Comparison of ENCODE assay signal across 8 cellular contexts in the genomic region with DNA sequence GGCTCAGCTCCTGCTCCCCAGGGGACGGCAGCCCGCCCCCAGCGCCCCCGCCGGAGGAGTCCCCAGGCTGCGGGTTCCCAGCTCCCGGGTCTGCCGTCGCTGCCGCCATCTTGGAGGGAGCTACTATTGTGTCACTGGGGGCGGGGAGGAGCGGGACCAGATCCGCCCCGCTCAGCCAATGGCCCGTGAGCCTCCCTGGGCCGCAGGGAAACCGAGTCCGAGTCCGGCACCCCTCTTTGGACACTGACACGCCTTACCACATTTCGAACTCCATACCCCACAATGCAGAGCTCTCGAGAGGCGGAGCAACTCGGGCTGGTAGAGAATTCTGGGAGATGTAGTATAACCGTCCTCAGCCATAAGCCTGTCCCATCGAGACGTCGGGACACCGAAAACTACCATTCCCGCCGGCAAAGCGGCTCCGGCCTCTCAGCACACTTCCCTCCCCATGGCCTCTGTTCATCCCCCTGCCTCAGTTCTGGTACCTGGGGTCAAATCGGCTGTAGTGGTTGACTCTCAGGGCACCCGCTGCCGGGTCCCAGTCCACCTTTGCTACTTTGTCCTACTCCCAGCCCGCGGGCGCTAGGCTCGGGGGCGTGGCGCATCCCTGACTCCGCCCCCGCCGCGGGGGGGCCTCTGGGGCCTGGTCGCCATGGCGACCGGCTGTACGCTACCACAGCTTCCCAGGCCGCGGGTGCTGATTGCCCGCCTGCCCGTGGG. TPM values are rescaled to one million over a fixed set of nuclear protein-coding genes. Genes with fewer than 3 reads are reported as not detected.
DNase-seq lines count a peak whose midpoint lies in the region; ATAC-seq and TF ChIP-seq lines count a peak whose summit lies in the region.

Gene RANBP10, minus strand, starts transcription at position 133 of the 720 bp plus-strand sequence. Its CDS starts 24 bp downstream, at position 109.
A gene with protein sequence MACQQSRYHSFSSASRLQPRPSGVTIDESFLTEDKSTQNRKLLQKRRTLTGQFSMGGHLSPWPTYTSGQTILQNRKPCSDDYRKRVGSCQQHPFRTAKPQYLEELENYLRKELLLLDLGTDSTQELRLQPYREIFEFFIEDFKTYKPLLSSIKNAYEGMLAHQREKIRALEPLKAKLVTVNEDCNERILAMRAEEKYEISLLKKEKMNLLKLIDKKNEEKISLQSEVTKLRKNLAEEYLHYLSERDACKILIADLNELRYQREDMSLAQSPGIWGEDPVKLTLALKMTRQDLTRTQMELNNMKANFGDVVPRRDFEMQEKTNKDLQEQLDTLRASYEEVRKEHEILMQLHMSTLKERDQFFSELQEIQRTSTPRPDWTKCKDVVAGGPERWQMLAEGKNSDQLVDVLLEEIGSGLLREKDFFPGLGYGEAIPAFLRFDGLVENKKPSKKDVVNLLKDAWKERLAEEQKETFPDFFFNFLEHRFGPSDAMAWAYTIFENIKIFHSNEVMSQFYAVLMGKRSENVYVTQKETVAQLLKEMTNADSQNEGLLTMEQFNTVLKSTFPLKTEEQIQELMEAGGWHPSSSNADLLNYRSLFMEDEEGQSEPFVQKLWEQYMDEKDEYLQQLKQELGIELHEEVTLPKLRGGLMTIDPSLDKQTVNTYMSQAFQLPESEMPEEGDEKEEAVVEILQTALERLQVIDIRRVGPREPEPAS (plus strand): TSS at position 462 of the 720 bp plus-strand sequence. CDS start 261 bp downstream, outside the sequence.

- peak within 1 kb of the TSS; percentile 81 for H3K9ac ChIP-seq in SU-DHL-6 (ENCODE audit: low read length)

- H3K9me3 ChIP-seq in SU-DHL-6 (ENCODE audit: insufficient read depth, low read length), result no peaks in the 10 kb centered on the region
- no peaks in the 10 kb centered on the region for H3K9me3 ChIP-seq in ovary
- no peaks in the 10 kb centered on the region for H3K9me3 ChIP-seq in thyroid gland

- peak; percentile 86 for TF ChIP-seq POLR2A in ovary (IDR thresholded peaks at IDR 0.05)
- peak; percentile 63 to 90 for TF ChIP-seq POLR2A in thyroid gland (IDR thresholded peaks at IDR 0.05)

- H4K20me1 ChIP-seq in SU-DHL-6 (ENCODE audit: low read depth, low read length), result no peaks in the 10 kb centered on the region

- no peaks in the 10 kb centered on the region for H3K9me3 Mint-ChIP-seq in activated naive CD8-positive, alpha-beta T cell treated with anti-CD3 and anti-CD28 coated beads, Interleukin-2, amount 50 U/mL, for 24 hours

- WGBS in ovary, 3 donors, result 1% methylated on average over 31 to 54 of the region's 54 CpGs
- 0 to 1% methylated on average over 20 to 36 of the region's 54 CpGs for WGBS in thyroid gland, 2 donors

- peak within 1 kb of the TSS; percentile 71 for H3K4me2 ChIP-seq in SU-DHL-6 (ENCODE audit: low read depth, low read length, poor library complexity, severe bottlenecking)

- H3K27ac ChIP-seq in SU-DHL-6 (ENCODE audit: low read depth, low read length) (peak within 1 kb of the TSS; percentile 23; the same call in 1 of the 2 replicates), ovary (peak within 1 kb of the TSS; percentile 52 to 71), thyroid gland (peak within 1 kb of the TSS; percentile 31 to 76 (median 58))

- peaks cover 43% of the 10 kb centered on the region for H3K4me1 Mint-ChIP-seq in activated naive CD8-positive, alpha-beta T cell treated with anti-CD3 and anti-CD28 coated beads, Interleukin-2, amount 50 U/mL, for 24 hours

- peaks cover 9% of the 10 kb centered on the region; the same call in 1 of the 2 replicates for H3K79me2 ChIP-seq in SU-DHL-6 (ENCODE audit: insufficient read depth, low read length)

- peaks cover 31% of the 10 kb centered on the region for H3K36me3 Mint-ChIP-seq in activated naive CD8-positive, alpha-beta T cell treated with anti-CD3 and anti-CD28 coated beads, Interleukin-2, amount 50 U/mL, for 24 hours (ENCODE audit: low read depth)

- DNase-seq in NCI-H1417 (lab: John Stamatoyannopoulos, UW) (peak; percentile 95 to 99 (median 98)), Right ventricle myocardium superior (peak; percentile 97), ovary (peak; percentile 95 to 97 (median 96)), thyroid gland (peak; percentile 98 to 99)
- peak; percentile 95 for DNase-seq in activated naive CD8-positive, alpha-beta T cell treated with anti-CD3 and anti-CD28 coated beads, Interleukin-2, amount 50 U/mL, for 24 hours

- H3F3A ChIP-seq in SU-DHL-6 (ENCODE audit: insufficient read depth), result no peaks in the 10 kb centered on the region

- no peaks in the 10 kb centered on the region for H3K9me2 ChIP-seq in SU-DHL-6 (replicated peaks; ENCODE audit: insufficient read depth, low read length)

- H3K4me3 Mint-ChIP-seq in activated naive CD8-positive, alpha-beta T cell treated with anti-CD3 and anti-CD28 coated beads, Interleukin-2, amount 50 U/mL, for 24 hours, result peak within 1 kb of the TSS; percentile 95

- intact Hi-C loops in Right ventricle myocardium superior (cut with DNase I) (loop anchor here (10.0 kb wide), 1 partner anchor 132 kb away; no protein-coding TSS in a partner anchor), ovary (cut with DNase I) (loop anchor here in 1 of 4 donors (10.0 kb wide), 1 partner anchor 132 kb away; no protein-coding TSS in a partner anchor), thyroid gland (cut with DNase I) (loop anchor here (5.0 kb wide), 1 partner anchor 36 kb away; the partner anchor contains the start of gene THAP11)

- ATAC-seq in HG02763 (IDR thresholded peaks at IDR 0.05; ENCODE audit: unreplicated experiment), result peak; percentile 86
- peak; percentile 98 for ATAC-seq in activated naive CD8-positive, alpha-beta T cell treated with anti-CD3 and anti-CD28 coated beads, Interleukin-2, amount 50 U/mL, for 24 hours
- peak; percentile 98 for ATAC-seq in Right ventricle myocardium superior (ENCODE audit: poor library complexity)

- H3K4me3 ChIP-seq in GM12875 (ENCODE audit: low read depth, low read length), result peak within 1 kb of the TSS; percentile 80
- peak within 1 kb of the TSS; percentile 83 for H3K4me3 ChIP-seq in SU-DHL-6 (ENCODE audit: insufficient read depth, low read length, poor library complexity, severe bottlenecking)
- peak within 1 kb of the TSS; percentile 100 for H3K4me3 ChIP-seq in ovary
- peak within 1 kb of the TSS; percentile 21 to 77 (median 64) for H3K4me3 ChIP-seq in thyroid gland (replicated peaks in 1 of 3)

- TF ChIP-seq CTCF in GM12875 (IDR thresholded peaks at IDR 0.05; ENCODE audit: borderline replicate concordance, insufficient read depth, low read depth, low read length), result no peak
- TF ChIP-seq CTCF in SU-DHL-6 (IDR thresholded peaks at IDR 0.05; ENCODE audit: insufficient read depth, low read length, poor library complexity, severe bottlenecking), result no peak
- TF ChIP-seq CTCF in ovary (IDR thresholded peaks at IDR 0.05), result no peak
- no peak for TF ChIP-seq CTCF in thyroid gland (IDR thresholded peaks at IDR 0.05)

- H3K27me3 Mint-ChIP-seq in activated naive CD8-positive, alpha-beta T cell treated with anti-CD3 and anti-CD28 coated beads, Interleukin-2, amount 50 U/mL, for 24 hours, result no peaks in the 10 kb centered on the region

- H3K27ac Mint-ChIP-seq in activated naive CD8-positive, alpha-beta T cell treated with anti-CD3 and anti-CD28 coated beads, Interleukin-2, amount 50 U/mL, for 24 hours, result peak within 1 kb of the TSS; percentile 94

- H3K27me3 ChIP-seq in SU-DHL-6 (ENCODE audit: low read length) (no peaks in the 10 kb centered on the region), ovary (no peaks in the 10 kb centered on the region), thyroid gland (no peaks in the 10 kb centered on the region)

- no peaks in the 10 kb centered on the region for H3K36me3 ChIP-seq in SU-DHL-6 (ENCODE audit: low read length)
- H3K36me3 ChIP-seq in ovary, result no peaks in the 10 kb centered on the region
- no peaks in the 10 kb centered on the region for H3K36me3 ChIP-seq in thyroid gland

- peak within 1 kb of the TSS; percentile 92 for H2AFZ ChIP-seq in SU-DHL-6 (ENCODE audit: low read depth, low read length, severe bottlenecking)

- no peak for TF ChIP-seq EP300 in ovary (IDR thresholded peaks at IDR 0.05)

- H3K4me1 ChIP-seq in ovary (ENCODE audit: insufficient read depth) (peaks cover 4% of the 10 kb centered on the region), thyroid gland (peaks cover 17% of the 10 kb centered on the region in 2 donors)

RNA-seq across cellular contexts. Expression of gene RANBP10, which starts in this region (rescaled TPM):
- 10.9 TPM for total RNA-seq in Right ventricle myocardium superior
- total RNA-seq in ovary, result 10 to 100 TPM in 6 of 7 donors, 1 to 10 TPM in 1; 8.3 to 19.6 (median 17.1) TPM
- 10 to 100 TPM; 13.0 to 15.5 TPM for polyA plus RNA-seq in ovary
- total RNA-seq in thyroid gland, result 10 to 100 TPM in 2 of 4 donors, 1 to 10 TPM in 2; 9.2 to 13.0 (median 11.0) TPM

RNA-seq across cellular contexts. Expression of the second gene that starts in this region (rescaled TPM):
- total RNA-seq in Right ventricle myocardium superior (0.32 TPM), ovary (10 to 100 TPM in 1 of 7 donors, 1 to 10 TPM in 6; 2.4 to 13.1 (median 3.2) TPM), thyroid gland (1 to 10 TPM in 2 of 4 donors, under 1 TPM in 2; 0.34 to 3.2 (median 0.93) TPM)
- 1 to 10 TPM; 2.7 to 3.7 TPM for polyA plus RNA-seq in ovary

Comparison
In these comparisons a context has a peak if more than half of its experiments do, and no peak if none do; other contexts are left out.
1. Peak in every context shown above with its lines: DNase-seq, ATAC-seq, H3K4me3 ChIP-seq and H3K27ac ChIP-seq.